Comparison of ENCODE assay signal across 8 cellular contexts in the genomic region with DNA sequence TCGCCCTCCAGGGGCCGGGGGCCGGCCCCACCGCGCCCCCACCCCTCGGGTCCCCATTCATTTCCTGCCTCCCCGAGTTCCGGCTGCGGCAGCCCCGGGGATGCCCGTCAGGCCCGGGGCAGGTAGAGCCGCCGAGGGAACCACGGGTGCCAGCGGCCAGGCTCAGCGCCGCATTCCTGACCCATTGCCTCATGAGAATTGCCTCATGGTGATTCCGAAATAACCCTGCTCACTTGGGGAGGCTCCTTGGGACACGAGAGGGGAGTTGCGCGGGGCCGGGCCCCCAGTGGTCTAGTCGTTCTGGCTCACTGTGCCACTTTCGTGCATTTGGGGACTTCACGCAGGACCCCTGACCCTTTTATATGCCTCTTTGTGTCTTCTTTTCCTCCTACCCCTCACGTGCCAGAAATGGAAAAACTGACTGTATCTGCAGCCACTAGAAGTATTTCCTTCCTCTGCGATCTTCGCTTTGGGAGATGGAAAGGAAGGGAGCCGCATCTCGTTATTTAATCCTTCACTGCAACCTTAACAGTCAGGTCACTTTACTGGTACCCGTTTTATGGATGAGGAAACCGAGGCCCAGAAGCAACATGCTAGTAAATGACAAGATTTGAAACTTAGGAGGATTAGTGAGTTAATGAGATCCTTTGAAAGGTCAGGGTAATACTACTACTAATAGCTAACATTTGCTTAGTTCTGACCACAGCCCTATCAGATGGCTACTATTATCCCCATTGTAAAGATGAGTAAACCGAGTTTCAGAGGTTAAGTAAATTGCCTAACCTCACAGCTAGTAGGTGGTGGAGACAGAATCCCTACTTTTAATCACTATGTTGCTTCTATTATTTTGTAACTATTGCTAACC. TPM values are rescaled to one million over a fixed set of nuclear protein-coding genes. Genes with fewer than 3 reads are reported as not detected.
DNase-seq lines count a peak whose midpoint lies in the region; ATAC-seq, FAIRE-seq and TF ChIP-seq lines count a peak whose summit lies in the region.

No MANE protein-coding gene starts in this region.

- DNase-seq in stimulated activated CD4-positive, alpha-beta T cell treated with anti-CD3 and anti-CD28 coated beads, Interleukin-4, amount 100 ng/mL, for 24 hours, result peak; percentile 30
- DNase-seq in stimulated activated CD4-positive, alpha-beta T cell treated with anti-CD3 and anti-CD28 coated beads, Interleukin-2, amount 100 ng/mL, for 24 hours, result no peak
- peak; percentile 69 to 77 for DNase-seq in SJSA1 (ENCODE audit: low read depth in 1 of 2, low spot score in 2 of 2)
- DNase-seq in dermis blood vessel endothelial cell, result peak; percentile 71
- peak; percentile 76 for DNase-seq in lower lobe of right lung
- peak; percentile 42 for DNase-seq in testis
- no peak for DNase-seq in GM12892 (ENCODE audit: insufficient read length)

- FAIRE-seq in GM12892 (lab: Jason Lieb, UNC), result no peak

- WGBS in testis, 2 donors, result 3 to 5% methylated on average over 15 to 34 of the region's 34 CpGs

- H3K4me3 ChIP-seq in SJSA1 (peak overlapping the region; percentile 94), lower lobe of right lung (peak overlapping the region; percentile 94), testis (peak overlapping the region; percentile 98 to 99)

- no peak for TF ChIP-seq CTCF in lower lobe of right lung (IDR thresholded peaks at IDR 0.05)
- TF ChIP-seq CTCF in testis (IDR thresholded peaks at IDR 0.05), result no peak

- H3K4me1 ChIP-seq in SJSA1 (replicated peaks) (peaks cover 25% of the 10 kb centered on the region), lower lobe of right lung (peaks cover 33% of the 10 kb centered on the region), testis (peaks cover 39% of the 10 kb centered on the region)

- peak; percentile 41 for ATAC-seq in HG03066 (IDR thresholded peaks at IDR 0.05; ENCODE audit: low read depth, unreplicated experiment)
- ATAC-seq in lower lobe of right lung, result peak; percentile 85 to 88

- TF ChIP-seq POLR2A in testis (IDR thresholded peaks at IDR 0.05) (no peak), GM12892 (IDR thresholded peaks at IDR 0.05; ENCODE audit: low read depth, low read length) (no peak)

- intact Hi-C loops in lower lobe of right lung (cut with DNase I), result no loop called here
- intact Hi-C loops in testis (cut with DNase I; ENCODE audit: low total_unique reads), result no loop called here

- H3K27me3 ChIP-seq in SJSA1 (replicated peaks) (no peaks in the 10 kb centered on the region), lower lobe of right lung (ENCODE audit: low read depth) (no peaks in the 10 kb centered on the region), testis (no peaks in the 10 kb centered on the region)

- peaks cover 26% of the 10 kb centered on the region for H3K36me3 ChIP-seq in SJSA1
- no peaks in the 10 kb centered on the region for H3K36me3 ChIP-seq in lower lobe of right lung
- no peaks in the 10 kb centered on the region for H3K36me3 ChIP-seq in testis (ENCODE audit: low read depth, missing control alignments)

- H3K9me3 ChIP-seq in SJSA1 (replicated peaks) (no peaks in the 10 kb centered on the region), lower lobe of right lung (no peaks in the 10 kb centered on the region), testis (no peaks in the 10 kb centered on the region)

- H3K27ac ChIP-seq in SJSA1 (peak overlapping the region; percentile 93), lower lobe of right lung (peak overlapping the region; percentile 99), testis (peak overlapping the region; percentile 92 to 96)

RNA-seq across cellular contexts. Expression of a gene that starts 0.8 kb away (rescaled TPM):
- total RNA-seq in SJSA1 (2014; rRNA removed; shearing (Covaris generic)), result 88.8 and 124 TPM in 2 replicates
- total RNA-seq in dermis blood vessel endothelial cell (90.9 and 112 TPM in 2 replicates), lower lobe of right lung (87.5 TPM), testis (10 to 100 TPM; 49.4 to 53.0 TPM)
- 32.0 TPM for polyA plus RNA-seq in testis (ENCODE audit: insufficient read depth, low read depth, low replicate concordance)
- polyA plus RNA-seq in GM12892 (2012; ENCODE audit: missing spikeins), result 36.7 TPM

RNA-seq across cellular contexts. Expression of a gene that starts 10.1 kb away (rescaled TPM):
- total RNA-seq in SJSA1 (2014; rRNA removed; shearing (Covaris generic)), result 1,116 and 1,297 TPM in 2 replicates
- 1,017 and 1,050 TPM in 2 replicates for total RNA-seq in dermis blood vessel endothelial cell
- total RNA-seq in lower lobe of right lung, result 896 TPM
- total RNA-seq in testis, result 100 to 1,000 TPM; 343 to 498 TPM
- 600 TPM for polyA plus RNA-seq in testis (ENCODE audit: insufficient read depth, low read depth, low replicate concordance)
- polyA plus RNA-seq in GM12892 (2012; ENCODE audit: missing spikeins), result 4,639 TPM

RNA-seq across cellular contexts. Expression of a gene that starts 37.3 kb away (rescaled TPM):
- 9.6 and 9.8 TPM in 2 replicates for total RNA-seq in SJSA1 (2014; rRNA removed; shearing (Covaris generic))
- 23.1 and 26.7 TPM in 2 replicates for total RNA-seq in dermis blood vessel endothelial cell
- 54.8 TPM for total RNA-seq in lower lobe of right lung
- 10 to 100 TPM; 68.8 to 91.8 TPM for total RNA-seq in testis
- polyA plus RNA-seq in testis (ENCODE audit: insufficient read depth, low read depth, low replicate concordance), result 49.6 TPM
- polyA plus RNA-seq in GM12892 (2012; ENCODE audit: missing spikeins), result 21.9 TPM

Comparison
In these comparisons a context has a peak if more than half of its experiments do, and no peak if none do; other contexts are left out.
1. DNase-seq: peak in stimulated activated CD4-positive, alpha-beta T cell treated with anti-CD3 and anti-CD28 coated beads, Interleukin-4, amount 100 ng/mL, for 24 hours (single experiment), SJSA1 (2 of 2), dermis blood vessel endothelial cell (single experiment), lower lobe of right lung (single experiment) and testis (single experiment); none in stimulated activated CD4-positive, alpha-beta T cell treated with anti-CD3 and anti-CD28 coated beads, Interleukin-2, amount 100 ng/mL, for 24 hours (0 of 2) and GM12892 (single experiment).
2. Peak in every context shown above with its lines, with median percentiles within 50 percentile points of each other: H3K27ac ChIP-seq and H3K4me3 ChIP-seq.